In the genomic region with DNA sequence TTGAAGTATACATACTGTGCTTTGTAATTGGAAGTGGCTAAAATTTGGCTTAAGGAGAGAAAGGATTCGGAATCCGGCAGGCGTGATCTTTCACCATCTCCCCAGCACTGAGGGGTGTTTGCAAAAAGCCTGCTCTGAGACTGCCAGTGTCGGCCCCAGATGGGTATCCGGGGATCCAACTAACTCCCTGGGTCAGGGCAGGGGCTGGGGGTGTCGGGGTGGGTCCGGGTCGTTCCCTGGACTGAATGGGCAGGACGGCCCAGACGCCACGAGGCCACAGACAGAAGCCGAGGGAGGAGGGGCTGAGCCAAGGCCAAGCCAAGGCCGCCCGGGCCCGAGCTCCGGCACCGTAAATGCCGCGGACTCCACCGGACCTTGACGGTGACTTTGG, we compare ENCODE assay signal across 1 cellular context.
A peak's percentile ranks its signal among the peaks of the same experiment; 100 is the strongest.
TF ChIP-seq lines count a peak whose summit lies in the region.

No MANE protein-coding gene starts in this region.

TF ChIP-seq in K562, 482 proteins besides CTCF, POLR2A, EP300 and RAD21 (continued from another document):
- TF ChIP-seq USF2 (CRISPR knock-in tag; IDR thresholded peaks at IDR 0.05) (peak; percentile 21; the same call in 1 of the 2 replicates), MYC (IDR thresholded peaks at IDR 0.05; ENCODE audit: low read depth, low read length) (no peak), MYC (CRISPR knock-in tag; IDR thresholded peaks at IDR 0.05; ENCODE audit: borderline replicate concordance, low read depth) (no peak), BRD4 (IDR thresholded peaks at IDR 0.05) (peak; percentile 11; the same call in 1 of the 2 replicates), CHD1 (IDR thresholded peaks at IDR 0.05; ENCODE audit: low read length) (peak; percentile 79), ZNF507 (tag; conservative IDR thresholded peaks at IDR 0.05) (no peak), HDAC1 (IDR thresholded peaks at IDR 0.05) (no peak), SRSF3 (IDR thresholded peaks at IDR 0.05; ENCODE audit: insufficient read depth, low read length) (no peak), TAF9B (IDR thresholded peaks at IDR 0.05; ENCODE audit: partially characterized antibody) (peak; percentile 87), NCOA1 (IDR thresholded peaks at IDR 0.05; ENCODE audit: low read depth) (0 out of 2 replicates have a peak, but pooled peaks have one; percentile 64), HDAC2 (IDR thresholded peaks at IDR 0.05) (no peak), NFRKB (IDR thresholded peaks at IDR 0.05; ENCODE audit: low read depth) (0 out of 2 replicates have a peak, but pooled peaks have one; percentile 40), ZNF583 (CRISPR knock-in tag; IDR thresholded peaks at IDR 0.05) (no peak), ZNF511 (CRISPR knock-in tag; IDR thresholded peaks at IDR 0.05) (0 out of 2 replicates have a peak, but pooled peaks have one; percentile 32), STAG1 (CRISPR knock-in tag; IDR thresholded peaks at IDR 0.05; ENCODE audit: borderline replicate concordance) (no peak), MAFG (tag; conservative IDR thresholded peaks at IDR 0.05) (no peak), CBFB (CRISPR knock-in tag; IDR thresholded peaks at IDR 0.05) (no peak), NR2C2 (CRISPR knock-in tag; IDR thresholded peaks at IDR 0.05) (no peak), NR2C2 (tag; IDR thresholded peaks at IDR 0.05) (no peak), ZNF75A (CRISPR knock-in tag; IDR thresholded peaks at IDR 0.05) (no peak), SRSF9 (IDR thresholded peaks at IDR 0.05; ENCODE audit: borderline replicate concordance, low read depth, low read length) (no peak), HNRNPUL1 (IDR thresholded peaks at IDR 0.05; ENCODE audit: low read length) (no peak), CHD2 (IDR thresholded peaks at IDR 0.05; ENCODE audit: low read depth, low read length) (no peak), ZNF197 (CRISPR knock-in tag; IDR thresholded peaks at IDR 0.05; ENCODE audit: low read depth) (no peak), FOXJ3 (CRISPR knock-in tag; IDR thresholded peaks at IDR 0.05) (no peak), CCAR2 (IDR thresholded peaks at IDR 0.05; ENCODE audit: low read depth, low read length) (no peak), PRPF4 (IDR thresholded peaks at IDR 0.05; ENCODE audit: insufficient read depth, low read depth, low read length, poor library complexity, severe bottlenecking) (no peak), ZNF780A (CRISPR knock-in tag; IDR thresholded peaks at IDR 0.05) (no peak), ZNF133 (CRISPR knock-in tag; IDR thresholded peaks at IDR 0.05) (no peak), USF1 (CRISPR knock-in tag; IDR thresholded peaks at IDR 0.05) (no peak), POLR3A (IDR thresholded peaks at IDR 0.05; ENCODE audit: borderline replicate concordance, extremely low read depth, insufficient read depth, insufficient read length) (no peak), RAD51 (IDR thresholded peaks at IDR 0.05; ENCODE audit: borderline replicate concordance, low read depth) (no peak), U2AF2 (optimal IDR thresholded peaks at IDR 0.05; ENCODE audit: low read depth, low read length) (no peak), SOX6 (IDR thresholded peaks at IDR 0.05) (no peak; the same call in 1 of the 2 replicates)
- TF ChIP-seq, protein P1, sequence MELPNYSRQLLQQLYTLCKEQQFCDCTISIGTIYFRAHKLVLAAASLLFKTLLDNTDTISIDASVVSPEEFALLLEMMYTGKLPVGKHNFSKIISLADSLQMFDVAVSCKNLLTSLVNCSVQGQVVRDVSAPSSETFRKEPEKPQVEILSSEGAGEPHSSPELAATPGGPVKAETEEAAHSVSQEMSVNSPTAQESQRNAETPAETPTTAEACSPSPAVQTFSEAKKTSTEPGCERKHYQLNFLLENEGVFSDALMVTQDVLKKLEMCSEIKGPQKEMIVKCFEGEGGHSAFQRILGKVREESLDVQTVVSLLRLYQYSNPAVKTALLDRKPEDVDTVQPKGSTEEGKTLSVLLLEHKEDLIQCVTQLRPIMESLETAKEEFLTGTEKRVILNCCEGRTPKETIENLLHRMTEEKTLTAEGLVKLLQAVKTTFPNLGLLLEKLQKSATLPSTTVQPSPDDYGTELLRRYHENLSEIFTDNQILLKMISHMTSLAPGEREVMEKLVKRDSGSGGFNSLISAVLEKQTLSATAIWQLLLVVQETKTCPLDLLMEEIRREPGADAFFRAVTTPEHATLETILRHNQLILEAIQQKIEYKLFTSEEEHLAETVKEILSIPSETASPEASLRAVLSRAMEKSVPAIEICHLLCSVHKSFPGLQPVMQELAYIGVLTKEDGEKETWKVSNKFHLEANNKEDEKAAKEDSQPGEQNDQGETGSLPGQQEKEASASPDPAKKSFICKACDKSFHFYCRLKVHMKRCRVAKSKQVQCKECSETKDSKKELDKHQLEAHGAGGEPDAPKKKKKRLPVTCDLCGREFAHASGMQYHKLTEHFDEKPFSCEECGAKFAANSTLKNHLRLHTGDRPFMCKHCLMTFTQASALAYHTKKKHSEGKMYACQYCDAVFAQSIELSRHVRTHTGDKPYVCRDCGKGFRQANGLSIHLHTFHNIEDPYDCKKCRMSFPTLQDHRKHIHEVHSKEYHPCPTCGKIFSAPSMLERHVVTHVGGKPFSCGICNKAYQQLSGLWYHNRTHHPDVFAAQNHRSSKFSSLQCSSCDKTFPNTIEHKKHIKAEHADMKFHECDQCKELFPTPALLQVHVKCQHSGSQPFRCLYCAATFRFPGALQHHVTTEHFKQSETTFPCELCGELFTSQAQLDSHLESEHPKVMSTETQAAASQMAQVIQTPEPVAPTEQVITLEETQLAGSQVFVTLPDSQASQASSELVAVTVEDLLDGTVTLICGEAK (IDR thresholded peaks at IDR 0.05), result no peak
- TF ChIP-seq, protein P1 (CRISPR knock-in tag; IDR thresholded peaks at IDR 0.05), result 0 out of 2 replicates have a peak, but pooled peaks have one; percentile 28
- TF ChIP-seq, protein P2, sequence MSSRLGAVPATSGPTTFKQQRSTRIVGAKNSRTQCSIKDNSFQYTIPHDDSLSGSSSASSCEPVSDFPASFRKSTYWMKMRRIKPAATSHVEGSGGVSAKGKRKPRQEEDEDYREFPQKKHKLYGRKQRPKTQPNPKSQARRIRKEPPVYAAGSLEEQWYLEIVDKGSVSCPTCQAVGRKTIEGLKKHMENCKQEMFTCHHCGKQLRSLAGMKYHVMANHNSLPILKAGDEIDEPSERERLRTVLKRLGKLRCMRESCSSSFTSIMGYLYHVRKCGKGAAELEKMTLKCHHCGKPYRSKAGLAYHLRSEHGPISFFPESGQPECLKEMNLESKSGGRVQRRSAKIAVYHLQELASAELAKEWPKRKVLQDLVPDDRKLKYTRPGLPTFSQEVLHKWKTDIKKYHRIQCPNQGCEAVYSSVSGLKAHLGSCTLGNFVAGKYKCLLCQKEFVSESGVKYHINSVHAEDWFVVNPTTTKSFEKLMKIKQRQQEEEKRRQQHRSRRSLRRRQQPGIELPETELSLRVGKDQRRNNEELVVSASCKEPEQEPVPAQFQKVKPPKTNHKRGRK (tag; IDR thresholded peaks at IDR 0.05), result no peak
- TF ChIP-seq, protein P3, sequence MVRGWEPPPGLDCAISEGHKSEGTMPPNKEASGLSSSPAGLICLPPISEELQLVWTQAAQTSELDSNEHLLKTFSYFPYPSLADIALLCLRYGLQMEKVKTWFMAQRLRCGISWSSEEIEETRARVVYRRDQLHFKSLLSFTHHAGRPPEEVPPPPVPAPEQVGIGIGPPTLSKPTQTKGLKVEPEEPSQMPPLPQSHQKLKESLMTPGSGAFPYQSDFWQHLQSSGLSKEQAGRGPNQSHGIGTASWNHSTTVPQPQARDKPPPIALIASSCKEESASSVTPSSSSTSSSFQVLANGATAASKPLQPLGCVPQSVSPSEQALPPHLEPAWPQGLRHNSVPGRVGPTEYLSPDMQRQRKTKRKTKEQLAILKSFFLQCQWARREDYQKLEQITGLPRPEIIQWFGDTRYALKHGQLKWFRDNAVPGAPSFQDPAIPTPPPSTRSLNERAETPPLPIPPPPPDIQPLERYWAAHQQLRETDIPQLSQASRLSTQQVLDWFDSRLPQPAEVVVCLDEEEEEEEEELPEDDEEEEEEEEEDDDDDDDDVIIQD (CRISPR knock-in tag; IDR thresholded peaks at IDR 0.05), result no peak
- TF ChIP-seq, protein P4, sequence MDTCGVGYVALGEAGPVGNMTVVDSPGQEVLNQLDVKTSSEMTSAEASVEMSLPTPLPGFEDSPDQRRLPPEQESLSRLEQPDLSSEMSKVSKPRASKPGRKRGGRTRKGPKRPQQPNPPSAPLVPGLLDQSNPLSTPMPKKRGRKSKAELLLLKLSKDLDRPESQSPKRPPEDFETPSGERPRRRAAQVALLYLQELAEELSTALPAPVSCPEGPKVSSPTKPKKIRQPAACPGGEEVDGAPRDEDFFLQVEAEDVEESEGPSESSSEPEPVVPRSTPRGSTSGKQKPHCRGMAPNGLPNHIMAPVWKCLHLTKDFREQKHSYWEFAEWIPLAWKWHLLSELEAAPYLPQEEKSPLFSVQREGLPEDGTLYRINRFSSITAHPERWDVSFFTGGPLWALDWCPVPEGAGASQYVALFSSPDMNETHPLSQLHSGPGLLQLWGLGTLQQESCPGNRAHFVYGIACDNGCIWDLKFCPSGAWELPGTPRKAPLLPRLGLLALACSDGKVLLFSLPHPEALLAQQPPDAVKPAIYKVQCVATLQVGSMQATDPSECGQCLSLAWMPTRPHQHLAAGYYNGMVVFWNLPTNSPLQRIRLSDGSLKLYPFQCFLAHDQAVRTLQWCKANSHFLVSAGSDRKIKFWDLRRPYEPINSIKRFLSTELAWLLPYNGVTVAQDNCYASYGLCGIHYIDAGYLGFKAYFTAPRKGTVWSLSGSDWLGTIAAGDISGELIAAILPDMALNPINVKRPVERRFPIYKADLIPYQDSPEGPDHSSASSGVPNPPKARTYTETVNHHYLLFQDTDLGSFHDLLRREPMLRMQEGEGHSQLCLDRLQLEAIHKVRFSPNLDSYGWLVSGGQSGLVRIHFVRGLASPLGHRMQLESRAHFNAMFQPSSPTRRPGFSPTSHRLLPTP (IDR thresholded peaks at IDR 0.05; ENCODE audit: borderline replicate concordance, extremely low read depth, insufficient read length), result no peak
